Comparison of ENCODE assay signal across 9 cellular contexts in genomic region chr15:71575474-71576045, GRCh38.
A peak's percentile ranks its signal among the peaks of the same experiment; 100 is the strongest.
DNase-seq lines count a peak whose midpoint lies in the region; ATAC-seq and TF ChIP-seq lines count a peak whose summit lies in the region.
"Had no signal": no experiment of that assay in that cellular context is flagged by ENCODE, and none has a peak within 500 bp of the region (broad histone marks: within the 10 kb centered on the region; RNA-seq: fewer than 3 reads in every experiment).

No MANE protein-coding gene starts in this region.

- no peaks in the 10 kb centered on the region for H3K36me3 ChIP-seq in kidney epithelial cell (ENCODE audit: control insufficient read depth, insufficient read depth, low read length)

- H3K4me3 ChIP-seq in AG04449 (ENCODE audit: low read depth, low read length) (no peak overlapping the region), kidney epithelial cell (ENCODE audit: low read depth, low read length) (no peak overlapping the region)

- no peak overlapping the region for H3K27ac ChIP-seq in VCaP

- no peak for DNase-seq in AG04449 (ENCODE audit: low read depth, low spot score)
- DNase-seq in GM13977 (ENCODE audit: low spot score), result peak; percentile 21
- DNase-seq in kidney epithelial cell (ENCODE audit: low read depth), result no peak
- no peak for DNase-seq in 8988T
- DNase-seq in posterior vena cava (ENCODE audit: low spot score), result no peak
- DNase-seq: NCI-H524 treated with DMSO at 0.1 percent for 48 hours had no signal

- CTCF ChIA-PET in AG04449 (lab: Yijun Ruan, JAX), result interaction anchor here (0.6 to 3.1 kb wide), 35 partner anchors 8 to 229 kb away, joined by 3 to 37 read pairs (median 5); no protein-coding TSS in a partner anchor

- ATAC-seq in HG03196 (IDR thresholded peaks at IDR 0.05; ENCODE audit: unreplicated experiment), result no peak
- ATAC-seq in GM19395 (IDR thresholded peaks at IDR 0.05; ENCODE audit: unreplicated experiment), result no peak

- in situ Hi-C loops in GM13977 (cut with MboI; ENCODE audit: low pct_unique_long_range_greater_than_20kb, low sequenced_read_pairs, unreplicated experiment), result no loop called here

- peak; percentile 38 for TF ChIP-seq CTCF in AG04449 (IDR thresholded peaks at IDR 0.05; ENCODE audit: insufficient read depth, low read length, missing control alignments)
- TF ChIP-seq CTCF in GM13977 (IDR thresholded peaks at IDR 0.05; ENCODE audit: extremely low read depth, insufficient read depth, missing control alignments), result peak; percentile 39
- peak; percentile 89 for TF ChIP-seq CTCF in VCaP (conservative IDR thresholded peaks at IDR 0.05)
- peak; percentile 38 for TF ChIP-seq CTCF in kidney epithelial cell (IDR thresholded peaks at IDR 0.05; ENCODE audit: insufficient read depth, low read length, poor library complexity, severe bottlenecking)

- intact Hi-C loops in posterior vena cava (cut with DNase I), result loop anchor here in 1 of 2 donors (2.0 kb wide), 1 partner anchor 29 kb away; no protein-coding TSS in a partner anchor

- POLR2A ChIA-PET in AG04449 (lab: Yijun Ruan, JAX), result no interaction called here

- no peaks in the 10 kb centered on the region for H3K27me3 ChIP-seq in kidney epithelial cell (ENCODE audit: control insufficient read depth, insufficient read depth, low read length)

Comparison
In these comparisons a context has a peak if more than half of its experiments do, and no peak if none do; other contexts are left out.
1. CTCF ChIP-seq: peak in every context shown above with its lines; median percentile 89 in VCaP; 39 in GM13977; 38 in AG04449; 38 in kidney epithelial cell.